In the genomic region with DNA sequence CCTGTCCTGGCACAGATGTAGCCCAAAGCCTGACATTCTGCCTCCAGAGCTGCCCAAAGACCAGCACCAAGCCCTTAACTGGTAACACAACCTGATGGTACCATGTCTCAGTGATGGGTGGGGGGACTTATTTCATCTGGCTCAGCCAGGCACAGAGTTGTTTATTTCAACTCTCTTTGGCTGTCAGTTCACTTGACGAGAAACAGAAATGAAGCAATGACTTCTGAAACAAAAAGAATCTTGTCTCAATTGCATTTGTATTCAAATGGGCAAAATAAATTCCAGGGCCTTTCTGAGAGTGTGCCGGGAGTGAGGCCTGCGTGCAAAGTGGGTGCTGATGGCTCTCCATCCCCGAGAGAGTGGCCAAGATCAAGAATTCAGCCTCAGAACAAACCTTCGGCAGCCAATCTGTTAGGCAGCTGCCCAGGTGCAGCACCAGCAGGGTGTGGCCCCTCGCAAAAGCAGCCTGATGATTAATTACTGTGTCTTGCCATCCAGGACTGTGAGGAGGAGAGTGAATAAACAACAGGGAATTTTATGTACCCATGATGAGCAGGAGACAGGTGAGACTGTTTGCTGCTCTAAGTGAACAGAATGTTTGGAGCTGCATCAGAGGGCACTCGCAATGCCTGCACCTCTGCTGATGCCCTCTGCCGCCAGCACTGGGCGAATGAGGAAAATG, we compare ENCODE assay signal across 15 cellular contexts.
DNase-seq lines count a peak whose midpoint lies in the region; ATAC-seq, FAIRE-seq and TF ChIP-seq lines count a peak whose summit lies in the region.
"Had no signal": no experiment of that assay in that cellular context is flagged by ENCODE, and none has a peak within 500 bp of the region (broad histone marks: within the 10 kb centered on the region; RNA-seq: fewer than 3 reads in every experiment).

No MANE protein-coding gene starts in this region.

- no peaks in the 10 kb centered on the region for H3K4me1 Mint-ChIP-seq in activated T-helper 17 cell treated with anti-CD3 and anti-CD28 coated beads, Interleukin-2, amount 50 U/mL, for 72 hours
- no peaks in the 10 kb centered on the region for H3K4me1 Mint-ChIP-seq in activated CD4-positive, alpha-beta memory T cell treated with anti-CD3 and anti-CD28 coated beads, Interleukin-2, amount 10 ng/mL, durations not matched to agents 7 days and 5 days

- H3K9ac ChIP-seq in kidney (ENCODE audit: low read length in 2 of 2): no peak overlapping the region

- no peaks in the 10 kb centered on the region for H3K9me3 ChIP-seq in kidney (ENCODE audit: control insufficient read depth in 1 of 2, low read length in 2 of 2)
- H3K9me3 ChIP-seq: psoas muscle, stomach had no signal

- CTCF ChIA-PET in activated CD4-positive, alpha-beta memory T cell treated with anti-CD3 and anti-CD28 coated beads, Interleukin-2, amount 10 ng/mL, durations not matched to agents 7 days and 5 days (lab: Charles Lee): no interaction called here

- intact Hi-C loops in kidney (cut with DNase I): no loop called here

- H3K4me3 ChIP-seq in kidney (ENCODE audit: low read length in 2 of 2): no peak overlapping the region
- H3K4me3 ChIP-seq: psoas muscle, stomach had no signal

- H3K4me1 ChIP-seq in kidney (ENCODE audit: control insufficient read depth in 1 of 2, insufficient read depth in 1 of 2, low read depth in 1 of 2, low read length in 2 of 2): no peaks in the 10 kb centered on the region

- H3K36me3 Mint-ChIP-seq in activated T-helper 17 cell treated with anti-CD3 and anti-CD28 coated beads, Interleukin-2, amount 50 U/mL, for 72 hours (ENCODE audit: low read depth): no peaks in the 10 kb centered on the region
- no peaks in the 10 kb centered on the region for H3K36me3 Mint-ChIP-seq in activated CD4-positive, alpha-beta memory T cell treated with anti-CD3 and anti-CD28 coated beads, Interleukin-2, amount 10 ng/mL, durations not matched to agents 7 days and 5 days (ENCODE audit: low read depth)

- no peak overlapping the region for H3K4me3 Mint-ChIP-seq in activated T-helper 17 cell treated with anti-CD3 and anti-CD28 coated beads, Interleukin-2, amount 50 U/mL, for 72 hours
- H3K4me3 Mint-ChIP-seq in activated CD4-positive, alpha-beta memory T cell treated with anti-CD3 and anti-CD28 coated beads, Interleukin-2, amount 10 ng/mL, durations not matched to agents 7 days and 5 days: no peak overlapping the region

- no peak for ATAC-seq in activated T-helper 17 cell treated with anti-CD3 and anti-CD28 coated beads, Interleukin-2, amount 50 U/mL, for 72 hours (replicated peaks)
- ATAC-seq: left lobe of liver, Panc1 had no signal

- peak; percentile 62 for DNase-seq in DMS153 (lab: John Stamatoyannopoulos, UW)
- peak; percentile 58 for DNase-seq in NCI-H146 treated with DMSO at 0.1 percent for 48 hours (lab: John Stamatoyannopoulos, UW; ENCODE audit: unreplicated experiment)
- DNase-seq in midbrain (lab: John Stamatoyannopoulos, UW): peak; percentile 28
- DNase-seq in foreskin melanocyte: no peak
- no peak for DNase-seq in activated CD4-positive, alpha-beta memory T cell treated with anti-CD3 and anti-CD28 coated beads, Interleukin-2, amount 10 ng/mL, durations not matched to agents 7 days and 5 days
- DNase-seq in kidney: no peak
- DNase-seq in epidermal melanocyte (ENCODE audit: insufficient read length, low spot score): no peak
- DNase-seq: HCEC 1CT, NCI-H226, psoas muscle, stomach had no signal

- no peak overlapping the region for H3K27ac ChIP-seq in kidney (ENCODE audit: low read depth in 2 of 2, low read length in 2 of 2)
- H3K27ac ChIP-seq: psoas muscle, stomach had no signal

- H3K27me3 Mint-ChIP-seq in activated T-helper 17 cell treated with anti-CD3 and anti-CD28 coated beads, Interleukin-2, amount 50 U/mL, for 72 hours: no peaks in the 10 kb centered on the region
- H3K27me3 Mint-ChIP-seq in activated CD4-positive, alpha-beta memory T cell treated with anti-CD3 and anti-CD28 coated beads, Interleukin-2, amount 10 ng/mL, durations not matched to agents 7 days and 5 days: no peaks in the 10 kb centered on the region

- H3K36me3 ChIP-seq in kidney (ENCODE audit: control insufficient read depth in 1 of 2, insufficient read depth in 2 of 2, low read length in 2 of 2): no peaks in the 10 kb centered on the region
- H3K36me3 ChIP-seq: stomach had no signal

- POLR2A ChIA-PET in activated CD4-positive, alpha-beta memory T cell treated with anti-CD3 and anti-CD28 coated beads, Interleukin-2, amount 10 ng/mL, durations not matched to agents 7 days and 5 days (lab: Charles Lee): no interaction called here

- peak overlapping the region; percentile 26 for H3K27ac Mint-ChIP-seq in activated T-helper 17 cell treated with anti-CD3 and anti-CD28 coated beads, Interleukin-2, amount 50 U/mL, for 72 hours
- no peak overlapping the region for H3K27ac Mint-ChIP-seq in activated CD4-positive, alpha-beta memory T cell treated with anti-CD3 and anti-CD28 coated beads, Interleukin-2, amount 10 ng/mL, durations not matched to agents 7 days and 5 days

- TF ChIP-seq CTCF in kidney (IDR thresholded peaks at IDR 0.05; ENCODE audit: borderline replicate concordance, extremely low read depth, insufficient read depth): no peak

- no peaks in the 10 kb centered on the region for H3K9me3 Mint-ChIP-seq in activated T-helper 17 cell treated with anti-CD3 and anti-CD28 coated beads, Interleukin-2, amount 50 U/mL, for 72 hours
- no peaks in the 10 kb centered on the region for H3K9me3 Mint-ChIP-seq in activated CD4-positive, alpha-beta memory T cell treated with anti-CD3 and anti-CD28 coated beads, Interleukin-2, amount 10 ng/mL, durations not matched to agents 7 days and 5 days

- no peak for FAIRE-seq in kidney (lab: Jason Lieb, UNC)
- FAIRE-seq: D721Med had no signal

Comparison
In these comparisons a context has a peak if more than half of its experiments do, and no peak if none do; other contexts are left out.
1. DNase-seq: peak in DMS153 (single experiment), NCI-H146 treated with DMSO at 0.1 percent for 48 hours (single experiment) and midbrain (single experiment); none in foreskin melanocyte (single experiment), activated CD4-positive, alpha-beta memory T cell treated with anti-CD3 and anti-CD28 coated beads, Interleukin-2, amount 10 ng/mL, durations not matched to agents 7 days and 5 days (single experiment), kidney (single experiment) and epidermal melanocyte (single experiment).